ENCODE assay signal across 1 cellular context in the genomic region with DNA sequence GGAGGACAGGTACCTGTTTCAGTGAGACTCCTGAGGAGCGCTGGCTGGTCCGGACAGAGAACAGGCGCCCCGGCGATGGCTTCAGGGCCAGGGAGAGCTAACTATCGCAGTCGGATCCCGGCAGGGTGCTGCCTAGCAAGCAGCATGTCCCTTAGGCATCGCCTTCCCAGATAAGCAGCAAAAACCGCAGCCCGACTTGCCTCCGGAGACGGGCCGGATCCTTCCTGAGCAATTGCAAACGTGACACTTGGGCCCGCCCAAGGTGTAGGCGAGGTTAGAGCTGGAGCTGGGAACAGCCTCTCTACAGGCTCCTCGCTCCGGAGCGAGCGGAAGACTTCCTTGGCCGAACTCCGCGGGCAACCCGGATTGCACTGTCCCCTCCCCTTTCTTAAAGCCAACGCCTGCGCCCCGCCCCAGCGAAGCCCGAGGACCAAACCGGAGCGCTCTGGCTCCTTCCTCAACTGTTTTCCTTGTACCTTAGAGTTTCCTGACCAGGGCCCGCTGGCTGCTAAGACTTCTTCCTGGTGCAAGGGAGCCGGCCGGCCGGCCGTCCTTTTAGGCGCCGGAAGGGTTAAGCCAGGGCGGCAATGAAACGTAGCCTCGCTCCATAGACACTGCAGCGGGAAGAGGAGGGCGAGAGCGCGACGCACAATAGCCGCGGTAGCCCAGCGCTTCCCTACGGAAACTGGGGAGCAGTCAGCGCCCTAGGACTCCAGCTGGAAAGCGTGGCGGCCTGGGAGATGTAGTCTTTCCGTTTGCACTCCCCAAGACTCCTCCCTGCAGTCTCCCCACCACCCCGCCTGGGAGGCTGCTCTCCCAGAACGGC.
TF ChIP-seq lines count a peak whose summit lies in the region.

A gene with protein sequence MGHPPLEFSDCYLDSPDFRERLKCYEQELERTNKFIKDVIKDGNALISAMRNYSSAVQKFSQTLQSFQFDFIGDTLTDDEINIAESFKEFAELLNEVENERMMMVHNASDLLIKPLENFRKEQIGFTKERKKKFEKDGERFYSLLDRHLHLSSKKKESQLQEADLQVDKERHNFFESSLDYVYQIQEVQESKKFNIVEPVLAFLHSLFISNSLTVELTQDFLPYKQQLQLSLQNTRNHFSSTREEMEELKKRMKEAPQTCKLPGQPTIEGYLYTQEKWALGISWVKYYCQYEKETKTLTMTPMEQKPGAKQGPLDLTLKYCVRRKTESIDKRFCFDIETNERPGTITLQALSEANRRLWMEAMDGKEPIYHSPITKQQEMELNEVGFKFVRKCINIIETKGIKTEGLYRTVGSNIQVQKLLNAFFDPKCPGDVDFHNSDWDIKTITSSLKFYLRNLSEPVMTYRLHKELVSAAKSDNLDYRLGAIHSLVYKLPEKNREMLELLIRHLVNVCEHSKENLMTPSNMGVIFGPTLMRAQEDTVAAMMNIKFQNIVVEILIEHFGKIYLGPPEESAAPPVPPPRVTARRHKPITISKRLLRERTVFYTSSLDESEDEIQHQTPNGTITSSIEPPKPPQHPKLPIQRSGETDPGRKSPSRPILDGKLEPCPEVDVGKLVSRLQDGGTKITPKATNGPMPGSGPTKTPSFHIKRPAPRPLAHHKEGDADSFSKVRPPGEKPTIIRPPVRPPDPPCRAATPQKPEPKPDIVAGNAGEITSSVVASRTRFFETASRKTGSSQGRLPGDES (minus strand): TSS at position 341 of the 826 bp plus-strand sequence. CDS start 475 bp downstream, outside the sequence.

TF ChIP-seq in K562, 482 proteins besides CTCF, POLR2A, EP300 and RAD21 (continued from another document and continues in another):
- TF ChIP-seq, protein P1, sequence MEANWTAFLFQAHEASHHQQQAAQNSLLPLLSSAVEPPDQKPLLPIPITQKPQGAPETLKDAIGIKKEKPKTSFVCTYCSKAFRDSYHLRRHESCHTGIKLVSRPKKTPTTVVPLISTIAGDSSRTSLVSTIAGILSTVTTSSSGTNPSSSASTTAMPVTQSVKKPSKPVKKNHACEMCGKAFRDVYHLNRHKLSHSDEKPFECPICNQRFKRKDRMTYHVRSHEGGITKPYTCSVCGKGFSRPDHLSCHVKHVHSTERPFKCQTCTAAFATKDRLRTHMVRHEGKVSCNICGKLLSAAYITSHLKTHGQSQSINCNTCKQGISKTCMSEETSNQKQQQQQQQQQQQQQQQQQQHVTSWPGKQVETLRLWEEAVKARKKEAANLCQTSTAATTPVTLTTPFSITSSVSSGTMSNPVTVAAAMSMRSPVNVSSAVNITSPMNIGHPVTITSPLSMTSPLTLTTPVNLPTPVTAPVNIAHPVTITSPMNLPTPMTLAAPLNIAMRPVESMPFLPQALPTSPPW (CRISPR knock-in tag; IDR thresholded peaks at IDR 0.05): peak; percentile 61
- TF ChIP-seq CREM (IDR thresholded peaks at IDR 0.05; ENCODE audit: low read depth) (0 out of 2 replicates have a peak, but pooled peaks have one; percentile 16), ATF7 (IDR thresholded peaks at IDR 0.05) (no peak), BCOR (IDR thresholded peaks at IDR 0.05) (peak; percentile 27; the same call in 1 of the 2 replicates), GATA2 (CRISPR knock-in tag; IDR thresholded peaks at IDR 0.05) (no peak), FUS (optimal IDR thresholded peaks at IDR 0.05; ENCODE audit: low read depth, low read length) (no peak), ARID1B (IDR thresholded peaks at IDR 0.05) (peak; percentile 54), ZFP1 (CRISPR knock-in tag; IDR thresholded peaks at IDR 0.05) (no peak), ZFPM2 (CRISPR knock-in tag; IDR thresholded peaks at IDR 0.05) (no peak), ZNF780A (CRISPR knock-in tag; IDR thresholded peaks at IDR 0.05) (no peak), MEIS2 (IDR thresholded peaks at IDR 0.05; ENCODE audit: partially characterized antibody) (peak; percentile 2), ZNF445 (CRISPR knock-in tag; IDR thresholded peaks at IDR 0.05; ENCODE audit: low read depth) (no peak), BRCA1 (IDR thresholded peaks at IDR 0.05) (no peak), BRCA1 (CRISPR knock-in tag; IDR thresholded peaks at IDR 0.05) (no peak), NFATC3 (IDR thresholded peaks at IDR 0.05) (no peak), ZMIZ1 (IDR thresholded peaks at IDR 0.05; ENCODE audit: low read depth in 2 of 2, low read length in 2 of 2) (no peak), TFAP4 (CRISPR knock-in tag; IDR thresholded peaks at IDR 0.05; ENCODE audit: borderline replicate concordance) (peak; percentile 76; the same call in 1 of the 2 replicates), TAL1 (IDR thresholded peaks at IDR 0.05) (no peak), GABPA (tag; conservative IDR thresholded peaks at IDR 0.05; ENCODE audit: low read depth) (peak; percentile 58; the same call in 1 of the 2 replicates), RBBP5 (IDR thresholded peaks at IDR 0.05; ENCODE audit: borderline replicate concordance, insufficient read depth, low read length, poor library complexity, severe bottlenecking) (no peak), TGIF2 (CRISPR knock-in tag; IDR thresholded peaks at IDR 0.05) (no peak), ZNF274 (IDR thresholded peaks at IDR 0.05; ENCODE audit: borderline replicate concordance, low read depth, low read length) (no peak), RAD51 (IDR thresholded peaks at IDR 0.05; ENCODE audit: borderline replicate concordance, low read depth) (no peak), EGR1 (conservative IDR thresholded peaks at IDR 0.05) (no peak), POLR3G (IDR thresholded peaks at IDR 0.05; ENCODE audit: extremely low read depth, insufficient read length, insufficient replicate concordance) (no peak), MAFG (tag; conservative IDR thresholded peaks at IDR 0.05) (no peak), ZNF324 (CRISPR knock-in tag; IDR thresholded peaks at IDR 0.05) (no peak), U2AF1 (optimal IDR thresholded peaks at IDR 0.05; ENCODE audit: low read depth, low read length) (no peak), SAP30 (IDR thresholded peaks at IDR 0.05; ENCODE audit: borderline replicate concordance, insufficient read depth, low read depth, low read length, poor library complexity, severe bottlenecking) (no peak), OTX1 (CRISPR knock-in tag; IDR thresholded peaks at IDR 0.05) (no peak), CBX8 (IDR thresholded peaks at IDR 0.05; ENCODE audit: borderline replicate concordance, extremely low read depth, low read depth, low read length, poor library complexity, severe bottlenecking) (no peak), ATF2 (CRISPR knock-in tag; IDR thresholded peaks at IDR 0.05) (no peak), CBFA2T3 (IDR thresholded peaks at IDR 0.05) (peak; percentile 62; the same call in 1 of the 2 replicates), SPI1 (IDR thresholded peaks at IDR 0.05; ENCODE audit: borderline replicate concordance, low read depth, low read length) (no peak), TBP (optimal IDR thresholded peaks at IDR 0.05; ENCODE audit: low read depth, low read length) (no peak)
- TF ChIP-seq, protein P2, sequence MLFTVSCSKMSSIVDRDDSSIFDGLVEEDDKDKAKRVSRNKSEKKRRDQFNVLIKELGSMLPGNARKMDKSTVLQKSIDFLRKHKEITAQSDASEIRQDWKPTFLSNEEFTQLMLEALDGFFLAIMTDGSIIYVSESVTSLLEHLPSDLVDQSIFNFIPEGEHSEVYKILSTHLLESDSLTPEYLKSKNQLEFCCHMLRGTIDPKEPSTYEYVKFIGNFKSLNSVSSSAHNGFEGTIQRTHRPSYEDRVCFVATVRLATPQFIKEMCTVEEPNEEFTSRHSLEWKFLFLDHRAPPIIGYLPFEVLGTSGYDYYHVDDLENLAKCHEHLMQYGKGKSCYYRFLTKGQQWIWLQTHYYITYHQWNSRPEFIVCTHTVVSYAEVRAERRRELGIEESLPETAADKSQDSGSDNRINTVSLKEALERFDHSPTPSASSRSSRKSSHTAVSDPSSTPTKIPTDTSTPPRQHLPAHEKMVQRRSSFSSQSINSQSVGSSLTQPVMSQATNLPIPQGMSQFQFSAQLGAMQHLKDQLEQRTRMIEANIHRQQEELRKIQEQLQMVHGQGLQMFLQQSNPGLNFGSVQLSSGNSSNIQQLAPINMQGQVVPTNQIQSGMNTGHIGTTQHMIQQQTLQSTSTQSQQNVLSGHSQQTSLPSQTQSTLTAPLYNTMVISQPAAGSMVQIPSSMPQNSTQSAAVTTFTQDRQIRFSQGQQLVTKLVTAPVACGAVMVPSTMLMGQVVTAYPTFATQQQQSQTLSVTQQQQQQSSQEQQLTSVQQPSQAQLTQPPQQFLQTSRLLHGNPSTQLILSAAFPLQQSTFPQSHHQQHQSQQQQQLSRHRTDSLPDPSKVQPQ (CRISPR knock-in tag; IDR thresholded peaks at IDR 0.05; ENCODE audit: borderline replicate concordance): no peak
- TF ChIP-seq, protein P3, sequence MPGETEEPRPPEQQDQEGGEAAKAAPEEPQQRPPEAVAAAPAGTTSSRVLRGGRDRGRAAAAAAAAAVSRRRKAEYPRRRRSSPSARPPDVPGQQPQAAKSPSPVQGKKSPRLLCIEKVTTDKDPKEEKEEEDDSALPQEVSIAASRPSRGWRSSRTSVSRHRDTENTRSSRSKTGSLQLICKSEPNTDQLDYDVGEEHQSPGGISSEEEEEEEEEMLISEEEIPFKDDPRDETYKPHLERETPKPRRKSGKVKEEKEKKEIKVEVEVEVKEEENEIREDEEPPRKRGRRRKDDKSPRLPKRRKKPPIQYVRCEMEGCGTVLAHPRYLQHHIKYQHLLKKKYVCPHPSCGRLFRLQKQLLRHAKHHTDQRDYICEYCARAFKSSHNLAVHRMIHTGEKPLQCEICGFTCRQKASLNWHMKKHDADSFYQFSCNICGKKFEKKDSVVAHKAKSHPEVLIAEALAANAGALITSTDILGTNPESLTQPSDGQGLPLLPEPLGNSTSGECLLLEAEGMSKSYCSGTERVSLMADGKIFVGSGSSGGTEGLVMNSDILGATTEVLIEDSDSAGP (CRISPR knock-in tag; IDR thresholded peaks at IDR 0.05): peak; percentile 87
- TF ChIP-seq, protein P4, sequence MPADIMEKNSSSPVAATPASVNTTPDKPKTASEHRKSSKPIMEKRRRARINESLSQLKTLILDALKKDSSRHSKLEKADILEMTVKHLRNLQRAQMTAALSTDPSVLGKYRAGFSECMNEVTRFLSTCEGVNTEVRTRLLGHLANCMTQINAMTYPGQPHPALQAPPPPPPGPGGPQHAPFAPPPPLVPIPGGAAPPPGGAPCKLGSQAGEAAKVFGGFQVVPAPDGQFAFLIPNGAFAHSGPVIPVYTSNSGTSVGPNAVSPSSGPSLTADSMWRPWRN (IDR thresholded peaks at IDR 0.05; ENCODE audit: low read depth): no peak
- TF ChIP-seq, protein P5, sequence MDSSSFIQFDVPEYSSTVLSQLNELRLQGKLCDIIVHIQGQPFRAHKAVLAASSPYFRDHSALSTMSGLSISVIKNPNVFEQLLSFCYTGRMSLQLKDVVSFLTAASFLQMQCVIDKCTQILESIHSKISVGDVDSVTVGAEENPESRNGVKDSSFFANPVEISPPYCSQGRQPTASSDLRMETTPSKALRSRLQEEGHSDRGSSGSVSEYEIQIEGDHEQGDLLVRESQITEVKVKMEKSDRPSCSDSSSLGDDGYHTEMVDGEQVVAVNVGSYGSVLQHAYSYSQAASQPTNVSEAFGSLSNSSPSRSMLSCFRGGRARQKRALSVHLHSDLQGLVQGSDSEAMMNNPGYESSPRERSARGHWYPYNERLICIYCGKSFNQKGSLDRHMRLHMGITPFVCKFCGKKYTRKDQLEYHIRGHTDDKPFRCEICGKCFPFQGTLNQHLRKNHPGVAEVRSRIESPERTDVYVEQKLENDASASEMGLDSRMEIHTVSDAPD (CRISPR knock-in tag; IDR thresholded peaks at IDR 0.05): no peak
- TF ChIP-seq, protein P6, sequence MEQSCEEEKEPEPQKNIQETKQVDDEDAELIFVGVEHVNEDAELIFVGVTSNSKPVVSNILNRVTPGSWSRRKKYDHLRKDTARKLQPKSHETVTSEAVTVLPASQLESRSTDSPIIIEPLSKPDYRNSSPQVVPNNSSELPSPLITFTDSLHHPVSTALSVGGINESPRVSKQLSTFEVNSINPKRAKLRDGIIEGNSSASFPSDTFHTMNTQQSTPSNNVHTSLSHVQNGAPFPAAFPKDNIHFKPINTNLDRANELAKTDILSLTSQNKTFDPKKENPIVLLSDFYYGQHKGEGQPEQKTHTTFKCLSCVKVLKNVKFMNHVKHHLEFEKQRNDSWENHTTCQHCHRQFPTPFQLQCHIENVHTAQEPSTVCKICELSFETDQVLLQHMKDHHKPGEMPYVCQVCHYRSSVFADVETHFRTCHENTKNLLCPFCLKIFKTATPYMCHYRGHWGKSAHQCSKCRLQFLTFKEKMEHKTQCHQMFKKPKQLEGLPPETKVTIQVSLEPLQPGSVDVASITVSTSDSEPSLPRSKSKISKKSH (CRISPR knock-in tag; IDR thresholded peaks at IDR 0.05): no peak
